ENCODE assay signal across 20 cellular contexts in genomic region chr1:47818682-47819502, GRCh38.
DNase-seq lines count a peak whose midpoint lies in the region; ATAC-seq, FAIRE-seq and TF ChIP-seq lines count a peak whose summit lies in the region.
"Had no signal": no experiment of that assay in that cellular context is flagged by ENCODE, and none has a peak within 500 bp of the region (broad histone marks: within the 10 kb centered on the region; RNA-seq: fewer than 3 reads in every experiment).

No MANE protein-coding gene starts in this region.

- H3K79me2 ChIP-seq in HepG2 (ENCODE audit: insufficient read depth, low read length) (no peaks in the 10 kb centered on the region), neural progenitor cell (ENCODE audit: low read depth) (no peaks in the 10 kb centered on the region)

- H3K4me3 Mint-ChIP-seq in neural progenitor cell (no peak overlapping the region), type B pancreatic cell (no peak overlapping the region), natural killer cell (no peak overlapping the region)
- H3K4me3 Mint-ChIP-seq in activated naive CD4-positive, alpha-beta T cell treated with anti-CD3 and anti-CD28 coated beads, Interleukin-2, amount 10 ng/mL, durations not matched to agents 7 days and 5 days, result no peak overlapping the region
- H3K4me3 Mint-ChIP-seq: CD14-positive monocyte had no signal

- H3K4me3 ChIP-seq in HepG2 (replicated peaks in 1 of 3; ENCODE audit: insufficient read depth in 1 of 3, low read depth in 2 of 3, low read length in 3 of 3), result no peak overlapping the region
- no peak overlapping the region for H3K4me3 ChIP-seq in right lobe of liver
- no peak overlapping the region for H3K4me3 ChIP-seq in brain microvascular endothelial cell (ENCODE audit: low read depth, low read length)
- no peak overlapping the region for H3K4me3 ChIP-seq in neural progenitor cell
- H3K4me3 ChIP-seq in small intestine (ENCODE audit: low read depth in 1 of 2, low read length in 2 of 2), result no peak overlapping the region
- H3K4me3 ChIP-seq: Peyer's patch had no signal

- H3K36me3 Mint-ChIP-seq in neural progenitor cell, result no peaks in the 10 kb centered on the region
- no peaks in the 10 kb centered on the region for H3K36me3 Mint-ChIP-seq in type B pancreatic cell
- no peaks in the 10 kb centered on the region for H3K36me3 Mint-ChIP-seq in activated naive CD4-positive, alpha-beta T cell treated with anti-CD3 and anti-CD28 coated beads, Interleukin-2, amount 10 ng/mL, durations not matched to agents 7 days and 5 days
- H3K36me3 Mint-ChIP-seq in natural killer cell, result no peaks in the 10 kb centered on the region
- H3K36me3 Mint-ChIP-seq: CD14-positive monocyte had no signal

- POLR2A ChIA-PET in HepG2 (lab: Yijun Ruan, JAX), result no interaction called here

- DNase-seq in HepG2 (ENCODE audit: low spot score) (no peak), right lobe of liver (no peak), brain microvascular endothelial cell (peak; percentile 32), neural progenitor cell (ENCODE audit: low spot score) (no peak), type B pancreatic cell (ENCODE audit: extremely low spot score, unreplicated experiment) (no peak), small intestine (no peak), natural killer cell (no peak)
- DNase-seq in activated naive CD4-positive, alpha-beta T cell treated with anti-CD3 and anti-CD28 coated beads, Interleukin-2, amount 10 ng/mL, durations not matched to agents 7 days and 5 days, result no peak
- DNase-seq: COR-L47, DMS153, EL, GOT3, KG1, NCI-H1092, NCI-H146, NCI-H2081, NCI-H510A treated with DMSO at 0.1 percent for 48 hours, Peyer's patch, SHP77 treated with DMSO at 0.1 percent for 48 hours had no signal

- TF ChIP-seq EP300 in HepG2 (IDR thresholded peaks at IDR 0.05; ENCODE audit: low read depth in 2 of 2, low read length in 2 of 2) (no peak), HepG2 (CRISPR knock-in tag; IDR thresholded peaks at IDR 0.05; ENCODE audit: borderline replicate concordance) (no peak)

- TF ChIP-seq POLR2A in HepG2 (IDR thresholded peaks at IDR 0.05; ENCODE audit: insufficient read depth in 1 of 2, low read depth in 2 of 2, low read length in 2 of 2) (no peak), right lobe of liver (IDR thresholded peaks at IDR 0.05) (no peak)

- H3K4me1 Mint-ChIP-seq in neural progenitor cell (peaks cover 46% of the 10 kb centered on the region), type B pancreatic cell (ENCODE audit: unreplicated experiment) (peaks cover 64% of the 10 kb centered on the region), natural killer cell (no peaks in the 10 kb centered on the region)
- H3K4me1 Mint-ChIP-seq in activated naive CD4-positive, alpha-beta T cell treated with anti-CD3 and anti-CD28 coated beads, Interleukin-2, amount 10 ng/mL, durations not matched to agents 7 days and 5 days, result no peaks in the 10 kb centered on the region

- peak overlapping the region; percentile 59 for H3K4me2 ChIP-seq in HepG2 (ENCODE audit: low read depth, low read length)
- no peak overlapping the region for H3K4me2 ChIP-seq in neural progenitor cell

- H3F3A ChIP-seq in neural progenitor cell (ENCODE audit: low read depth), result no peaks in the 10 kb centered on the region

- H3K9me3 ChIP-seq in HepG2 (ENCODE audit: low read length) (no peaks in the 10 kb centered on the region), right lobe of liver (no peaks in the 10 kb centered on the region), neural progenitor cell (ENCODE audit: low read depth) (no peaks in the 10 kb centered on the region), small intestine (ENCODE audit: control insufficient read depth, low read depth) (no peaks in the 10 kb centered on the region)
- H3K9me3 ChIP-seq: Peyer's patch had no signal

- H3K36me3 ChIP-seq in HepG2 (replicated peaks in 1 of 2; ENCODE audit: control insufficient read depth in 1 of 2, insufficient read depth in 2 of 2, low read length in 2 of 2) (no peaks in the 10 kb centered on the region), right lobe of liver (no peaks in the 10 kb centered on the region), brain microvascular endothelial cell (replicated peaks) (no peaks in the 10 kb centered on the region), neural progenitor cell (no peaks in the 10 kb centered on the region), small intestine (ENCODE audit: control insufficient read depth in 2 of 2, insufficient read depth in 2 of 2, low read length in 2 of 2) (no peaks in the 10 kb centered on the region)
- H3K36me3 ChIP-seq: Peyer's patch had no signal

- CTCF ChIA-PET in HepG2 (lab: Yijun Ruan, JAX; ENCODE audit: low intra/inter-chr PET ratio, low total read pairs), result no interaction called here
- CTCF ChIA-PET in activated naive CD4-positive, alpha-beta T cell treated with anti-CD3 and anti-CD28 coated beads, Interleukin-2, amount 10 ng/mL, durations not matched to agents 7 days and 5 days (lab: Charles Lee), result no interaction called here

- intact Hi-C loops in HepG2 (cut with micrococcal nuclease; ENCODE audit: unreplicated experiment), result no loop called here
- intact Hi-C loops in right lobe of liver (cut with DNase I), result no loop called here
- intact Hi-C loops in natural killer cell (cut with micrococcal nuclease), result no loop called here

- peak; percentile 12; the same call in 2 of the 3 replicates for ATAC-seq in HepG2
- ATAC-seq in right lobe of liver, result no peak
- ATAC-seq in natural killer cell, result no peak

- H2AFZ ChIP-seq in HepG2 (ENCODE audit: low read length) (no peak overlapping the region), neural progenitor cell (replicated peaks) (no peak overlapping the region)

- 91% methylated on average over 17 of the region's 18 CpGs for WGBS in HepG2 (ENCODE audit: low lambda C conversion rate)
- 82% methylated on average over 9 of the region's 18 CpGs for WGBS in right lobe of liver (ENCODE audit: insufficient coverage, low coverage, low lambda C conversion rate, missing lambda C conversion rate)
- 85 to 94% (median 92%) methylated on average over 18 of the region's 18 CpGs for WGBS in small intestine, 3 donors

- no peaks in the 10 kb centered on the region; a peak in 1 of 5 replicates for H3K27me3 ChIP-seq in HepG2 (ENCODE audit: control insufficient read depth in 1 of 2, insufficient read depth in 2 of 2, low read length in 2 of 2)
- no peaks in the 10 kb centered on the region for H3K27me3 ChIP-seq in right lobe of liver
- H3K27me3 ChIP-seq in brain microvascular endothelial cell (replicated peaks), result peaks cover 6% of the 10 kb centered on the region
- H3K27me3 ChIP-seq in neural progenitor cell, result no peaks in the 10 kb centered on the region
- H3K27me3 ChIP-seq in small intestine (ENCODE audit: control insufficient read depth in 2 of 2, insufficient read depth in 2 of 2, low read length in 2 of 2), result no peaks in the 10 kb centered on the region
- H3K27me3 ChIP-seq: Peyer's patch had no signal

- H3K4me1 ChIP-seq in HepG2 (ENCODE audit: insufficient read depth, low read length), result peaks cover 98% of the 10 kb centered on the region
- H3K4me1 ChIP-seq in right lobe of liver, result no peaks in the 10 kb centered on the region
- peaks cover 7% of the 10 kb centered on the region for H3K4me1 ChIP-seq in neural progenitor cell
- H3K4me1 ChIP-seq in small intestine (ENCODE audit: control insufficient read depth in 2 of 2, insufficient read depth in 1 of 2, low read depth in 1 of 2, low read length in 1 of 2), result no peaks in the 10 kb centered on the region
- H3K4me1 ChIP-seq: Peyer's patch had no signal

- FAIRE-seq in HepG2 (lab: Jason Lieb, UNC) (no peak), small intestine (lab: Jason Lieb, UNC) (no peak)

- peak overlapping the region; percentile 54 for H3K27ac ChIP-seq in HepG2 (ENCODE audit: extremely low read length, insufficient read depth, low read length)
- H3K27ac ChIP-seq in right lobe of liver, result no peak overlapping the region
- H3K27ac ChIP-seq in brain microvascular endothelial cell, result no peak overlapping the region
- no peak overlapping the region for H3K27ac ChIP-seq in neural progenitor cell
- H3K27ac ChIP-seq in small intestine (ENCODE audit: low read depth in 1 of 2, low read length in 1 of 2), result no peak overlapping the region
- H3K27ac ChIP-seq: Peyer's patch had no signal

- TF ChIP-seq RAD21 in HepG2 (CRISPR knock-in tag; IDR thresholded peaks at IDR 0.05), result no peak

- H3K9ac ChIP-seq in HepG2 (ENCODE audit: insufficient read depth, low read depth, low read length) (no peak overlapping the region), neural progenitor cell (no peak overlapping the region)

- in situ Hi-C loops in HepG2 (cut with HindIII; ENCODE audit: extremely low pct_ligation_motif_present, low pct_unique_long_range_greater_than_20kb), result no loop called here
- in situ Hi-C loops in brain microvascular endothelial cell (cut with HindIII; ENCODE audit: low pct_ligation_motif_present, low sequenced_read_pairs), result no loop called here

- H3K27me3 Mint-ChIP-seq in neural progenitor cell (ENCODE audit: insufficient read depth, low read depth) (no peaks in the 10 kb centered on the region), type B pancreatic cell (peaks cover 6% of the 10 kb centered on the region), natural killer cell (ENCODE audit: low read depth in 2 of 2) (no peaks in the 10 kb centered on the region)
- peaks cover 16% of the 10 kb centered on the region for H3K27me3 Mint-ChIP-seq in activated naive CD4-positive, alpha-beta T cell treated with anti-CD3 and anti-CD28 coated beads, Interleukin-2, amount 10 ng/mL, durations not matched to agents 7 days and 5 days

- TF ChIP-seq CTCF in HepG2 (CRISPR knock-in tag; IDR thresholded peaks at IDR 0.05) (no peak), right lobe of liver (IDR thresholded peaks at IDR 0.05) (no peak), brain microvascular endothelial cell (IDR thresholded peaks at IDR 0.05; ENCODE audit: low read depth, low read length, missing control alignments) (no peak), neural progenitor cell (IDR thresholded peaks at IDR 0.05) (no peak), type B pancreatic cell (conservative IDR thresholded peaks at IDR 0.05) (no peak), natural killer cell (IDR thresholded peaks at IDR 0.05) (no peak)

- H3K9me3 Mint-ChIP-seq in neural progenitor cell (no peaks in the 10 kb centered on the region), type B pancreatic cell (no peaks in the 10 kb centered on the region), natural killer cell (no peaks in the 10 kb centered on the region)
- H3K9me3 Mint-ChIP-seq in activated naive CD4-positive, alpha-beta T cell treated with anti-CD3 and anti-CD28 coated beads, Interleukin-2, amount 10 ng/mL, durations not matched to agents 7 days and 5 days, result no peaks in the 10 kb centered on the region
- H3K9me3 Mint-ChIP-seq: CD14-positive monocyte had no signal

- BruUV-seq in HepG2 (replicated peaks; lab: Mats Ljungman, UMichigan), result no TSS peak

- no peaks in the 10 kb centered on the region for H4K20me1 ChIP-seq in HepG2 (ENCODE audit: insufficient read depth, low read length)
- no peaks in the 10 kb centered on the region for H4K20me1 ChIP-seq in neural progenitor cell (ENCODE audit: low read depth)

- H3K27ac Mint-ChIP-seq in neural progenitor cell (peak overlapping the region; percentile 83), type B pancreatic cell (peak overlapping the region; percentile 19), natural killer cell (no peak overlapping the region)
- H3K27ac Mint-ChIP-seq in activated naive CD4-positive, alpha-beta T cell treated with anti-CD3 and anti-CD28 coated beads, Interleukin-2, amount 10 ng/mL, durations not matched to agents 7 days and 5 days, result no peak overlapping the region
- H3K27ac Mint-ChIP-seq: CD14-positive monocyte had no signal

Comparison
In these comparisons a context has a peak if more than half of its experiments do, and no peak if none do; other contexts are left out.
1. H3K27ac Mint-ChIP-seq: peak in neural progenitor cell (single experiment) and type B pancreatic cell (single experiment); none in activated naive CD4-positive, alpha-beta T cell treated with anti-CD3 and anti-CD28 coated beads, Interleukin-2, amount 10 ng/mL, durations not matched to agents 7 days and 5 days (single experiment) and natural killer cell (0 of 2).